In genomic region chr17:39968731-39969130, GRCh38 we compare ENCODE assay signal across 24 cellular contexts. TPM values are rescaled to one million over a fixed set of nuclear protein-coding genes. Genes with fewer than 3 reads are reported as not detected.
"Had no signal": no experiment of that assay in that cellular context is flagged by ENCODE, and none has a peak within 500 bp of the region (broad histone marks: within the 10 kb centered on the region; RNA-seq: fewer than 3 reads in every experiment).

No MANE protein-coding gene starts in this region.

- H3K4me3 ChIP-seq: SJSA1, SK-N-MC had no signal

- H3K27ac ChIP-seq: SJSA1, SK-N-MC had no signal

- H3K36me3 ChIP-seq: SJSA1 had no signal

- H3K4me1 ChIP-seq: SJSA1 had no signal

- FAIRE-seq: HepG2, RCC 7860 had no signal

- DNase-seq: KBM-7, NCI-H1092, NCI-H1105 treated with DMSO at 0.1 percent for 48 hours, NCI-H1436, NCI-H187, NCI-H2029, NCI-H2081 treated with DMSO at 0.1 percent for 48 hours, NCI-H2171, NCI-H226, NCI-H446, NCI-H510A, NCI-H524 treated with DMSO at 0.1 percent for 48 hours, NCI-H69, NCI-H774, RPMI8226, SIG-M5 had no signal

- ATAC-seq: HepG2 had no signal

- H3K9me3 ChIP-seq: SJSA1 had no signal

RNA-seq across cellular contexts. Expression of gene GSDMA, which starts 5.9 kb away (rescaled TPM):
- total RNA-seq: HepG2, HT1080, LHCN-M2, SJSA1 had no signal
- polyA plus RNA-seq: HepG2 had no signal

RNA-seq across cellular contexts. Expression of gene LRRC3C, which starts 41.2 kb away (rescaled TPM):
- total RNA-seq: HepG2, HT1080, LHCN-M2, MCF 10A, Right ventricle myocardium superior, SJSA1 had no signal

RNA-seq across cellular contexts. Expression of gene CSF3, which starts 46.5 kb away (rescaled TPM):
- total RNA-seq: HepG2, HT1080, Right ventricle myocardium superior, SJSA1 had no signal
